ENCODE assay signal across 7 cellular contexts in the genomic region with DNA sequence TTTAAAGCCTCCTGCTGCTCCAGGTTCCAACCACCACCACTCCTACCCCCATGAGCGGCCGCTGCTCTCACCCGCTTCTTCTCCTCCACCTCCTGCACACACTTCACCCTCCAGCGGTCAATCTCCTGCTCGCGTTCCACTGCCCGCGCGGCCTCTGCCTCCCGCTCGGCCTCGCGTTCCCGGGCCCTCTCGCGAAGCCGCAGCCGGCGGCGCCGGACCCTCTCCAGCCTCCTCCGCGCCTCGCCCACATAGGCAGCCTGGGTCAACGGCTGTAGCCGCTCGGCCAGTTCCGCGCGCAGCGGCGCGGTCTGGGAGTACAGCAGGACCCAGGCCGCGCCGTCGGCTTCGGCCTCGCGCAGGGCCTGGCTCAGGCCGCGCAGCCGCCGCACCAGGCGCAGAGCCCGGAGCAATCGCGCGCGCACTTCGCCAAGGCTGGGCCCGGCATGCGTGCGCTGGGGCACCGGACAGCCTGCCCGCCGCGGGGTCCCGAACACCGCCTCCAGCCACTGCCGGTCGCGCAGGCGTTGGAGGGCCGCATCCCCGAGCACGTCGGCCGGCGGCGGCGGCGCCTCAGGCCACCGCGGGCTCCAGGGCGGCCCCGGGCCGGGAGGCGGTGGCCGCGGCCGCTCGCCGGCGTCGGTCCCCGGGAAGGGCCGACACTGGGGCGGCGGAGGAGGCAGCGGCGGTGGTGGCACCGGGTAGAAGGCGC. TPM values are rescaled to one million over a fixed set of nuclear protein-coding genes. Genes with fewer than 3 reads are reported as not detected.
DNase-seq lines count a peak whose midpoint lies in the region; ATAC-seq, FAIRE-seq and TF ChIP-seq lines count a peak whose summit lies in the region.

No MANE protein-coding gene starts in this region.

- peaks cover 4% of the 10 kb centered on the region for H3K9me3 Mint-ChIP-seq in activated CD8-positive, alpha-beta T cell treated with anti-CD3 and anti-CD28 coated beads, Interleukin-2, amount 10 ng/mL, durations not matched to agents 7 days and 5 days (ENCODE audit: insufficient read depth)
- peaks cover 0 to 10% (median 5%) of the 10 kb centered on the region in 11 donors for H3K9me3 Mint-ChIP-seq in naive thymus-derived CD4-positive, alpha-beta T cell
- H3K9me3 Mint-ChIP-seq in type B pancreatic cell = peaks cover 9% of the 10 kb centered on the region

- peak; percentile 48 for ATAC-seq in activated CD8-positive, alpha-beta T cell treated with anti-CD3 and anti-CD28 coated beads, Interleukin-2, amount 10 ng/mL, durations not matched to agents 7 days and 5 days
- peak; percentile 55 for ATAC-seq in naive thymus-derived CD4-positive, alpha-beta T cell

- H3K27ac Mint-ChIP-seq in activated CD8-positive, alpha-beta T cell treated with anti-CD3 and anti-CD28 coated beads, Interleukin-2, amount 10 ng/mL, durations not matched to agents 7 days and 5 days = peak overlapping the region; percentile 90
- H3K27ac Mint-ChIP-seq in naive thymus-derived CD4-positive, alpha-beta T cell = peak overlapping the region; percentile 59 to 96 (median 88)
- peak overlapping the region; percentile 81 for H3K27ac Mint-ChIP-seq in type B pancreatic cell

- H3K79me2 ChIP-seq in Karpas-422 (ENCODE audit: low read length) = peaks cover 52% of the 10 kb centered on the region

- H3K27me3 Mint-ChIP-seq in activated CD8-positive, alpha-beta T cell treated with anti-CD3 and anti-CD28 coated beads, Interleukin-2, amount 10 ng/mL, durations not matched to agents 7 days and 5 days (ENCODE audit: low read depth) = no peaks in the 10 kb centered on the region
- no peaks in the 10 kb centered on the region for H3K27me3 Mint-ChIP-seq in naive thymus-derived CD4-positive, alpha-beta T cell
- peaks cover 3% of the 10 kb centered on the region for H3K27me3 Mint-ChIP-seq in type B pancreatic cell

- H3K9me2 ChIP-seq in Karpas-422 (replicated peaks; ENCODE audit: insufficient read depth, low read length) = no peaks in the 10 kb centered on the region

- H3K36me3 ChIP-seq in Karpas-422 (ENCODE audit: insufficient read depth, low read length) = peaks cover 9% of the 10 kb centered on the region
- peaks cover 0 to 23% (median 6%) of the 10 kb centered on the region in 3 experiments for H3K36me3 ChIP-seq in naive thymus-derived CD4-positive, alpha-beta T cell (ENCODE audit: control insufficient read depth in 2 of 3, insufficient read depth in 3 of 3, low read length in 3 of 3)

- peak overlapping the region; percentile 93 for H3K4me2 ChIP-seq in Karpas-422 (ENCODE audit: low read depth, low read length, poor library complexity, severe bottlenecking)

- peak overlapping the region; percentile 96 for H3K9ac ChIP-seq in Karpas-422 (ENCODE audit: low read length)

- peak overlapping the region; percentile 89 for H3K4me3 ChIP-seq in GM12875 (ENCODE audit: low read depth, low read length)
- H3K4me3 ChIP-seq in Karpas-422 (ENCODE audit: low read length) = peak overlapping the region; percentile 94
- peak overlapping the region; percentile 81 for H3K4me3 ChIP-seq in naive thymus-derived CD4-positive, alpha-beta T cell (ENCODE audit: low read length)

- H3K27ac ChIP-seq in Karpas-422 (ENCODE audit: low read length) = peak overlapping the region; percentile 47; the same call in 1 of the 2 replicates
- peak overlapping the region; percentile 94 for H3K27ac ChIP-seq in naive thymus-derived CD4-positive, alpha-beta T cell (ENCODE audit: low read depth, low read length)

- no peak for FAIRE-seq in H54 (lab: Jason Lieb, UNC)

- H3K9me3 ChIP-seq in Karpas-422 (ENCODE audit: low read length) = no peaks in the 10 kb centered on the region
- H3K9me3 ChIP-seq in naive thymus-derived CD4-positive, alpha-beta T cell (ENCODE audit: control insufficient read depth in 2 of 3, low read length in 3 of 3) = peaks cover 0 to 4% (median 0%) of the 10 kb centered on the region in 3 experiments

- POLR2A ChIA-PET in activated CD8-positive, alpha-beta T cell treated with anti-CD3 and anti-CD28 coated beads, Interleukin-2, amount 10 ng/mL, durations not matched to agents 7 days and 5 days (lab: Charles Lee) = interaction anchor here (0.6 to 1.6 kb wide), 6 partner anchors 154 to 178 kb away, joined by 3 to 11 read pairs (median 3); a partner anchor contains a TSS
- POLR2A ChIA-PET in naive thymus-derived CD4-positive, alpha-beta T cell (lab: Charles Lee) = interaction anchor here (0.6 to 1.5 kb wide), 6 partner anchors 12 to 165 kb away, joined by 3 to 7 read pairs (median 5); a partner anchor contains a TSS

- CTCF ChIA-PET in activated CD8-positive, alpha-beta T cell treated with anti-CD3 and anti-CD28 coated beads, Interleukin-2, amount 10 ng/mL, durations not matched to agents 7 days and 5 days (lab: Charles Lee) = interaction anchor here (0.9 kb wide), 1 partner anchor 137 kb away, joined by 3 read pairs; no protein-coding TSS in a partner anchor
- CTCF ChIA-PET in naive thymus-derived CD4-positive, alpha-beta T cell (lab: Charles Lee) = no interaction called here

- H3K27me3 ChIP-seq in Karpas-422 (ENCODE audit: low read length) = no peaks in the 10 kb centered on the region
- no peaks in the 10 kb centered on the region for H3K27me3 ChIP-seq in naive thymus-derived CD4-positive, alpha-beta T cell (ENCODE audit: control insufficient read depth in 2 of 2, insufficient read depth in 2 of 2, low read length in 2 of 2)

- H3K4me1 ChIP-seq in Karpas-422 (ENCODE audit: low read length) = peaks cover 24% of the 10 kb centered on the region
- H3K4me1 ChIP-seq in naive thymus-derived CD4-positive, alpha-beta T cell (ENCODE audit: control insufficient read depth in 2 of 2, insufficient read depth in 2 of 2, low read length in 2 of 2) = peaks cover 6 to 14% of the 10 kb centered on the region in 2 donors

- no peak overlapping the region for H2AFZ ChIP-seq in Karpas-422 (ENCODE audit: low read length)

- H3K4me3 Mint-ChIP-seq in activated CD8-positive, alpha-beta T cell treated with anti-CD3 and anti-CD28 coated beads, Interleukin-2, amount 10 ng/mL, durations not matched to agents 7 days and 5 days = peak overlapping the region; percentile 90
- H3K4me3 Mint-ChIP-seq in naive thymus-derived CD4-positive, alpha-beta T cell = peak overlapping the region; percentile 77 to 93 (median 88)
- peak overlapping the region; percentile 90 for H3K4me3 Mint-ChIP-seq in type B pancreatic cell

- peaks cover 18% of the 10 kb centered on the region for H3K36me3 Mint-ChIP-seq in activated CD8-positive, alpha-beta T cell treated with anti-CD3 and anti-CD28 coated beads, Interleukin-2, amount 10 ng/mL, durations not matched to agents 7 days and 5 days (ENCODE audit: low read depth)
- peaks cover 10 to 21% (median 16%) of the 10 kb centered on the region in 5 donors for H3K36me3 Mint-ChIP-seq in naive thymus-derived CD4-positive, alpha-beta T cell
- H3K36me3 Mint-ChIP-seq in type B pancreatic cell = peaks cover 12% of the 10 kb centered on the region

- TF ChIP-seq POLR2A in H54 (IDR thresholded peaks at IDR 0.05; ENCODE audit: low read depth, low read length) (0 out of 2 replicates have a peak, but pooled peaks have one; percentile 8), erythroblast (IDR thresholded peaks at IDR 0.05; ENCODE audit: low read length) (no peak)

- peaks cover 19% of the 10 kb centered on the region for H3K4me1 Mint-ChIP-seq in activated CD8-positive, alpha-beta T cell treated with anti-CD3 and anti-CD28 coated beads, Interleukin-2, amount 10 ng/mL, durations not matched to agents 7 days and 5 days (ENCODE audit: low read depth)
- H3K4me1 Mint-ChIP-seq in naive thymus-derived CD4-positive, alpha-beta T cell = peaks cover 23 to 47% (median 37%) of the 10 kb centered on the region in 7 donors
- peaks cover 10% of the 10 kb centered on the region for H3K4me1 Mint-ChIP-seq in type B pancreatic cell (ENCODE audit: unreplicated experiment)

- TF ChIP-seq CTCF in GM12875 (IDR thresholded peaks at IDR 0.05; ENCODE audit: borderline replicate concordance, insufficient read depth, low read depth, low read length) (no peak), type B pancreatic cell (conservative IDR thresholded peaks at IDR 0.05) (no peak)

- DNase-seq in H54 (ENCODE audit: insufficient read length, low spot score) (peak; percentile 35), Karpas-422 (peak; percentile 76), erythroblast (lab: John Stamatoyannopoulos, UW) (peak; percentile 80 to 81), type B pancreatic cell (ENCODE audit: extremely low spot score, unreplicated experiment) (peak; percentile 74)
- DNase-seq in activated CD8-positive, alpha-beta T cell treated with anti-CD3 and anti-CD28 coated beads, Interleukin-2, amount 10 ng/mL, durations not matched to agents 7 days and 5 days = peak; percentile 30
- peak in 5 of 9 donors; percentile 2 to 28 (median 11) for DNase-seq in naive thymus-derived CD4-positive, alpha-beta T cell

- no peaks in the 10 kb centered on the region for H4K20me1 ChIP-seq in Karpas-422 (ENCODE audit: insufficient read depth, low read depth, low read length)

- intact Hi-C loops in naive thymus-derived CD4-positive, alpha-beta T cell (cut with micrococcal nuclease) = loop anchor here (1.0 to 10.0 kb wide), 9 partner anchors 52 to 1364 kb away; a partner anchor contains a TSS

RNA-seq across cellular contexts. Expression of a gene that starts 0.6 kb away (rescaled TPM):
- total RNA-seq in Karpas-422 (2014; rRNA removed; shearing (Covaris generic); ENCODE audit: low replicate concordance) = 20.5 and 23.4 TPM in 2 replicates
- total RNA-seq in activated CD8-positive, alpha-beta T cell treated with anti-CD3 and anti-CD28 coated beads, Interleukin-2, amount 10 ng/mL, durations not matched to agents 7 days and 5 days = 10 to 100 TPM; 31.5 to 34.9 TPM
- total RNA-seq in naive thymus-derived CD4-positive, alpha-beta T cell = 10 to 100 TPM; 23.0 to 38.6 (median 36.9) TPM
- 10 to 100 TPM; 10.6 to 26.5 TPM for polyA plus RNA-seq in naive thymus-derived CD4-positive, alpha-beta T cell
- total RNA-seq in type B pancreatic cell (ENCODE audit: low replicate concordance) = 22.2 and 38.9 TPM in 2 replicates

RNA-seq across cellular contexts. Expression of a gene that starts 18.0 kb away (rescaled TPM):
- total RNA-seq in Karpas-422 (2014; rRNA removed; shearing (Covaris generic); ENCODE audit: low replicate concordance) = 6.5 and 6.8 TPM in 2 replicates
- total RNA-seq in activated CD8-positive, alpha-beta T cell treated with anti-CD3 and anti-CD28 coated beads, Interleukin-2, amount 10 ng/mL, durations not matched to agents 7 days and 5 days = 1 to 10 TPM; 3.5 to 4.2 TPM
- total RNA-seq in naive thymus-derived CD4-positive, alpha-beta T cell = 10 to 100 TPM in 4 of 5 experiments, 1 to 10 TPM in 1; 6.4 to 17.1 (median 13.5) TPM
- under 1 TPM; 0.09 to 0.20 TPM for polyA plus RNA-seq in naive thymus-derived CD4-positive, alpha-beta T cell
- 2.6 and 6.0 TPM in 2 replicates for total RNA-seq in type B pancreatic cell (ENCODE audit: low replicate concordance)

RNA-seq across cellular contexts. Expression of a gene that starts 52.1 kb away (rescaled TPM):
- total RNA-seq in Karpas-422 (2014; rRNA removed; shearing (Covaris generic); ENCODE audit: low replicate concordance) = 26.2 and 34.3 TPM in 2 replicates
- 10 to 100 TPM; 40.5 to 42.9 TPM for total RNA-seq in activated CD8-positive, alpha-beta T cell treated with anti-CD3 and anti-CD28 coated beads, Interleukin-2, amount 10 ng/mL, durations not matched to agents 7 days and 5 days
- total RNA-seq in naive thymus-derived CD4-positive, alpha-beta T cell = 10 to 100 TPM; 33.4 to 56.3 (median 51.1) TPM
- polyA plus RNA-seq in naive thymus-derived CD4-positive, alpha-beta T cell = 10 to 100 TPM; 34.1 to 37.0 TPM
- total RNA-seq in type B pancreatic cell (ENCODE audit: low replicate concordance) = 52.1 and 55.1 TPM in 2 replicates

RNA-seq across cellular contexts. Expression of a gene that starts 56.4 kb away (rescaled TPM):
- not detected in 2 replicates for total RNA-seq in Karpas-422 (2014; rRNA removed; shearing (Covaris generic); ENCODE audit: low replicate concordance)
- not detected for total RNA-seq in activated CD8-positive, alpha-beta T cell treated with anti-CD3 and anti-CD28 coated beads, Interleukin-2, amount 10 ng/mL, durations not matched to agents 7 days and 5 days
- not detected for total RNA-seq in naive thymus-derived CD4-positive, alpha-beta T cell
- polyA plus RNA-seq in naive thymus-derived CD4-positive, alpha-beta T cell = not detected
- total RNA-seq in type B pancreatic cell (ENCODE audit: low replicate concordance) = not detected in 2 replicates

Comparison
In these comparisons a context has a peak if more than half of its experiments do, and no peak if none do; other contexts are left out.
1. Peak in every context shown above with its lines: DNase-seq, ATAC-seq, H3K4me3 ChIP-seq and H3K27ac ChIP-seq.
2. DNase-seq: peak in every context shown above with its lines; median percentile 80 in erythroblast; 76 in Karpas-422; 74 in type B pancreatic cell; 35 in H54; 30 in activated CD8-positive, alpha-beta T cell treated with anti-CD3 and anti-CD28 coated beads, Interleukin-2, amount 10 ng/mL, durations not matched to agents 7 days and 5 days; 11 in naive thymus-derived CD4-positive, alpha-beta T cell.